8 cellular contexts compared by ENCODE assay signal in the genomic region with DNA sequence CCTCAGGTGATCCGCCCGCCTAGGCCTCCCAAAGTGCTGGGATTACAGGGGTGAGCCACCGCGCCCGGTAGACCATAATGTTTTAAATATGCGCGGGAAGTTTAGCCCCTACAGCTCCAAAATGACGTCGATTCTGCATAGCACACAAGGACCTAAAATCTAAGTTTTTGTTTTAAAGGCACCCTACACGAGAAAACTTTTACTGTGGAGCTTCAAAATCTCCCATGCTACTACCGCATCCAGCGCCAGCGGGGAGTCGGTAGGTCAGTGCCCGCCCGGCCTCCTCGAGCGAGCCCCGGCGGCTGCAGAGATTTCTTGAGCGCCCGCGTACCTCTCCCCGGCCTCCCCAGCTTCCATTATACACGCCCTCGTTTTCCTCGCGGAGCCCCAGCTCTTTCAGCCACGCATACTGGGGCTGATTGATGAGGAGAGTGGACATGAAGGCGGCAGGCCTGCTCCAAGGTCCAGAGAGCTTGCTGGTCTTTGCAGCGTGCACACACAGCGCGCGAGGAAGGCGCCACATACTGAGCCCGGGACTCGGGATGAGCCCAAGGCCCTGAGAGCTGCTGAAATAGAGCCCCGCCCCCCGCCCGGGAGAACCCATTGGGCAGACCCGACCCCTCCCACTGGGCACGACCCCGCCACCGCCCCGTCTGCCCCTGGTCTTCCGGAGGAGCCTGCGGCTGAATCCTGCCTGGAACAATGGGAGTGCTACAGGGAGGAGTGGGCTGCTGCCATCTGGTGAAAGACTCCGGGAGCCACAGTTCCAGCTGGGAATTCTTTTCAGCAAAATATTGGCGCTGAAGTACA. TPM values are rescaled to one million over a fixed set of nuclear protein-coding genes. Genes with fewer than 3 reads are reported as not detected.
A peak's percentile ranks its signal among the peaks of the same experiment; 100 is the strongest.
DNase-seq lines count a peak whose midpoint lies in the region; ATAC-seq and TF ChIP-seq lines count a peak whose summit lies in the region.

A gene (minus strand): TSS at position 544 of the 810 bp plus-strand sequence. CDS start 21 bp downstream, at position 523.

- H3K27me3 ChIP-seq in adipocyte (replicated peaks; ENCODE audit: control insufficient read depth, insufficient read depth, low read length), result no peaks in the 10 kb centered on the region
- H3K27me3 ChIP-seq in transverse colon, result no peaks in the 10 kb centered on the region

- H3K4me1 ChIP-seq in adipocyte (ENCODE audit: control insufficient read depth, insufficient read depth, low read length) (peaks cover 19% of the 10 kb centered on the region), transverse colon (peaks cover 9 to 22% (median 14%) of the 10 kb centered on the region in 4 donors)

- H3K36me3 ChIP-seq in adipocyte (ENCODE audit: control insufficient read depth, insufficient read depth, low read length, severe bottlenecking) (peaks cover 9% of the 10 kb centered on the region), transverse colon (no peaks in the 10 kb centered on the region)

- 2% methylated on average over 47 of the region's 49 CpGs; no CpG with 5 or more reads in 1 of the 2 donors for WGBS in transverse colon (ENCODE audit: low coverage in 1 of 2), 2 donors

- peak within 1 kb of the TSS; percentile 86 for H3K4me3 ChIP-seq in adipocyte (ENCODE audit: low read length)
- peak within 1 kb of the TSS; percentile 9 to 67 (median 50) for H3K4me3 ChIP-seq in transverse colon

- TF ChIP-seq EP300 in transverse colon (IDR thresholded peaks at IDR 0.05; ENCODE audit: low read depth), result no peak

- intact Hi-C loops in head of caudate nucleus (cut with DNase I), result loop anchor here (5.0 kb wide), 1 partner anchor 248 kb away; no protein-coding TSS in a partner anchor
- intact Hi-C loops in transverse colon (cut with DNase I; ENCODE audit: low total_unique reads), result loop anchor here (5.0 kb wide), 1 partner anchor 253 kb away; no protein-coding TSS in a partner anchor

- ATAC-seq in GM19463 (IDR thresholded peaks at IDR 0.05; ENCODE audit: unreplicated experiment) (peak; percentile 79), HG03571 (IDR thresholded peaks at IDR 0.05; ENCODE audit: unreplicated experiment) (peak; percentile 67)

- TF ChIP-seq POLR2A in transverse colon (IDR thresholded peaks at IDR 0.05), result peak; percentile 51

- H3K9me3 ChIP-seq in adipocyte (ENCODE audit: control insufficient read depth, low read length) (no peaks in the 10 kb centered on the region), transverse colon (no peaks in the 10 kb centered on the region)

- DNase-seq in CMK (ENCODE audit: low read depth) (peak; percentile 43), RPMI7951 (ENCODE audit: low read depth) (peak; percentile 96), adipocyte (ENCODE audit: low read depth) (peak; percentile 94), head of caudate nucleus (peak; percentile 75 to 96 (median 90)), non-pigmented ciliary epithelial cell (ENCODE audit: low read depth) (peak; percentile 60), transverse colon (peak; percentile 90)

- in situ Hi-C loops in transverse colon (cut with MboI; ENCODE audit: low pct_ligation_motif_present in 1 of 4, low pct_unique_long_range_greater_than_20kb in 1 of 4, low sequenced_read_pairs in 3 of 4), result no loop called here

- H3K9ac ChIP-seq in adipocyte (ENCODE audit: low read length), result peak within 1 kb of the TSS; percentile 88

- peak in 4 of 5 experiments; percentile 21 to 38 (median 30) for TF ChIP-seq CTCF in transverse colon (IDR thresholded peaks at IDR 0.05)

- H3K27ac ChIP-seq in transverse colon, result peak within 1 kb of the TSS; percentile 79 to 87 (median 83)

RNA-seq across cellular contexts. Expression of the gene that starts here (rescaled TPM):
- 37.0 and 39.9 TPM in 2 replicates for total RNA-seq in RPMI7951 (2014; rRNA removed; shearing (Covaris generic))
- total RNA-seq in transverse colon, result 10 to 100 TPM in 3 of 4 donors, 1 to 10 TPM in 1; 9.8 to 33.3 (median 15.1) TPM

Comparison
In these comparisons a context has a peak if more than half of its experiments do, and no peak if none do; other contexts are left out.
1. Peak in every context shown above with its lines: DNase-seq, ATAC-seq, H3K4me3 ChIP-seq and H3K27ac ChIP-seq.
2. DNase-seq: peak in every context shown above with its lines; median percentile 96 in RPMI7951; 94 in adipocyte; 90 in head of caudate nucleus; 90 in transverse colon; 60 in non-pigmented ciliary epithelial cell; 43 in CMK.